8 cellular contexts compared by ENCODE assay signal in the genomic region with DNA sequence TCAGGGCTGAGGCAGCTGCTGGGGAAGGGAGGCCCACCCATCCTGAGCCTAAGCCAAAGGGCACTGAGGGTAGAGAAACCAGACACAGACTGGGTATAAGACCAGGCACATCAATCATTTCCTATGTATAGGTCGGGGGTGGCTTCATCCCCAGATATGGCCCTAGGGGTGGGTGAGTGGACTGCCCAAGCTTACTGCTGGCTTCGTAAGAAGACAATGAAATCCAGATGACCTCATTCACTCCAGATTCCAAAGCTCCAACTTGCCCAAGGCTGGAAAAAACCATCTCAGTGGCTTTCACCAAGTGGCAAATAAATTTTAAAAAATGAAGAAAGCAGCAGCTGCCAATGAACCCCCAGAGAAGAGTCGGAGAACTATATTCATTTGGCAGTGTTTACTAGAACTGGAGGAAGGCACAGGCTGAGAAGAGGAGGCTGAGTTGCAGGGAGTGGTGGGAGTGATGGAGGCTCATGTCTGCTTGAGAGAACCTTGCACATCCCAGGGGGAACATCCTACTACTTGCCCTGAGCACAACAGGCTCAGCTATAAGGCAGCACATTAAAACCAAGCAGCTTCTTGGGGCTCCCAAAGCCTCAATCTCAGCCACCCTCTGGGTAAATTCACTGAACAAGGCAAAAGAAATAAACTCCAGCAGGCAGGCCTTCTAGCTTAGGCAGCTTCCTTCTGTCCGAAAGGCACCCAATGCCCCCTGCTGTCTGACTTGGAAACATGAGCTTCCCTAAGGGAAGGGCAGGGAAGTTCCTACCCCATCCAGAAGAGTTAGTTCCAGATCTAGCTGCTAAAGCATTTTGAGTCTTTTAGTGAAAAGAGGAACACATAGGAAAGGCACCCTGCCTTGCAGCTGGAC. TPM values are rescaled to one million over a fixed set of nuclear protein-coding genes. Genes with fewer than 3 reads are reported as not detected.
DNase-seq lines count a peak whose midpoint lies in the region; ATAC-seq, FAIRE-seq and TF ChIP-seq lines count a peak whose summit lies in the region.

No MANE protein-coding gene starts in this region.

- no peak overlapping the region for H3K27ac ChIP-seq in pancreas

- peaks cover 9% of the 10 kb centered on the region for H3K36me3 Mint-ChIP-seq in activated naive CD4-positive, alpha-beta T cell treated with anti-CD3 and anti-CD28 coated beads, Interleukin-2, amount 50 U/mL, for 24 hours

- no peaks in the 10 kb centered on the region for H3K9me3 Mint-ChIP-seq in activated naive CD4-positive, alpha-beta T cell treated with anti-CD3 and anti-CD28 coated beads, Interleukin-2, amount 50 U/mL, for 24 hours

- no peak overlapping the region for H3K4me3 Mint-ChIP-seq in activated naive CD4-positive, alpha-beta T cell treated with anti-CD3 and anti-CD28 coated beads, Interleukin-2, amount 50 U/mL, for 24 hours

- FAIRE-seq in pancreas (lab: Jason Lieb, UNC): no peak

- no peak for DNase-seq in activated naive CD4-positive, alpha-beta T cell treated with Interleukin-2 at 50 U/mL for 16 hours
- DNase-seq in SK-N-DZ (ENCODE audit: low spot score) (peak; percentile 36), foreskin fibroblast (peak; percentile 72 to 88), pancreas (no peak), NCI-H1436 treated with DMSO at 0.1 percent for 48 hours (lab: John Stamatoyannopoulos, UW) (no peak)
- DNase-seq in central memory CD4-positive, alpha-beta T cell: no peak

- H3K27ac Mint-ChIP-seq in activated naive CD4-positive, alpha-beta T cell treated with anti-CD3 and anti-CD28 coated beads, Interleukin-2, amount 50 U/mL, for 24 hours: peak overlapping the region; percentile 41

- H3K27me3 Mint-ChIP-seq in activated naive CD4-positive, alpha-beta T cell treated with anti-CD3 and anti-CD28 coated beads, Interleukin-2, amount 50 U/mL, for 24 hours: no peaks in the 10 kb centered on the region

- H3K27me3 ChIP-seq in pancreas: no peaks in the 10 kb centered on the region

- TF ChIP-seq CTCF in foreskin fibroblast (IDR thresholded peaks at IDR 0.05; ENCODE audit: low read depth, low read length): peak; percentile 74
- TF ChIP-seq CTCF in pancreas (IDR thresholded peaks at IDR 0.05): peak in 2 of 4 donors; percentile 10 to 18

- ATAC-seq in pancreas (peak in 3 of 4 donors; percentile 72 to 83 (median 74)), GM21381 (IDR thresholded peaks at IDR 0.05; ENCODE audit: unreplicated experiment) (no peak)

- H3K36me3 ChIP-seq in pancreas: peaks cover 0 to 73% (median 27%) of the 10 kb centered on the region in 3 donors

- H3K9me3 ChIP-seq in pancreas: no peaks in the 10 kb centered on the region

- 67 to 79% methylated on average over 4 of the region's 4 CpGs for WGBS in pancreas, 2 donors

- intact Hi-C loops in pancreas (cut with DNase I): no loop called here

- no peak overlapping the region for H3K4me3 ChIP-seq in foreskin fibroblast (ENCODE audit: low read depth in 1 of 2, low read length in 2 of 2)
- no peak overlapping the region for H3K4me3 ChIP-seq in pancreas

- H3K4me1 ChIP-seq in pancreas: no peaks in the 10 kb centered on the region

- H3K4me1 Mint-ChIP-seq in activated naive CD4-positive, alpha-beta T cell treated with anti-CD3 and anti-CD28 coated beads, Interleukin-2, amount 50 U/mL, for 24 hours: no peaks in the 10 kb centered on the region

RNA-seq across cellular contexts. Expression of a gene that starts 14.1 kb away (rescaled TPM):
- polyA plus RNA-seq in SK-N-DZ (2014; cell fraction: cytosol; rRNA removed): 38.9 and 43.6 TPM in 2 replicates
- polyA plus RNA-seq in SK-N-DZ (2014; cell fraction: nucleus; rRNA removed): 34.1 and 35.2 TPM in 2 replicates
- total RNA-seq in pancreas: 10 to 100 TPM; 15.0 to 47.3 (median 23.0) TPM
- polyA plus RNA-seq in pancreas: 10 to 100 TPM; 37.3 to 52.3 TPM

RNA-seq across cellular contexts. Expression of a gene that starts 28.9 kb away (rescaled TPM):
- 0.85 and 1.6 TPM in 2 replicates for polyA plus RNA-seq in SK-N-DZ (2014; cell fraction: cytosol; rRNA removed)
- 0.23 TPM in 1 of 2 replicates, not detected in the other for polyA plus RNA-seq in SK-N-DZ (2014; cell fraction: nucleus; rRNA removed)
- total RNA-seq in pancreas: not detected
- polyA plus RNA-seq in pancreas: under 1 TPM in 1 of 2 donors, not detected in 1; 0.14 TPM

RNA-seq across cellular contexts. Expression of a gene that starts 43.1 kb away (rescaled TPM):
- polyA plus RNA-seq in SK-N-DZ (2014; cell fraction: cytosol; rRNA removed): 56.9 and 57.7 TPM in 2 replicates
- 340 and 433 TPM in 2 replicates for polyA plus RNA-seq in SK-N-DZ (2014; cell fraction: nucleus; rRNA removed)
- 10 to 100 TPM; 51.1 to 93.0 (median 74.5) TPM for total RNA-seq in pancreas
- polyA plus RNA-seq in pancreas: 100 to 1,000 TPM in 1 of 2 donors, 10 to 100 TPM in 1; 98.8 to 122 TPM

Comparison
In these comparisons a context has a peak if more than half of its experiments do, and no peak if none do; other contexts are left out.
1. DNase-seq: peak in SK-N-DZ (single experiment) and foreskin fibroblast (2 of 2); none in activated naive CD4-positive, alpha-beta T cell treated with Interleukin-2 at 50 U/mL for 16 hours (single experiment), pancreas (0 of 6), central memory CD4-positive, alpha-beta T cell (single experiment) and NCI-H1436 treated with DMSO at 0.1 percent for 48 hours (single experiment).